Comparison of ENCODE assay signal across 15 cellular contexts in genomic region chr6:106553440-106553839, GRCh38.
DNase-seq lines count a peak whose midpoint lies in the region; ATAC-seq and TF ChIP-seq lines count a peak whose summit lies in the region.
"Had no signal": no experiment of that assay in that cellular context is flagged by ENCODE, and none has a peak within 500 bp of the region (broad histone marks: within the 10 kb centered on the region; RNA-seq: fewer than 3 reads in every experiment).

No MANE protein-coding gene starts in this region.

- H3K27me3 Mint-ChIP-seq in activated T-cell treated with anti-CD3 and anti-CD28 coated beads, Interleukin-2, amount 50 U/mL, for 24 hours: no peaks in the 10 kb centered on the region
- H3K27me3 Mint-ChIP-seq in stimulated activated memory B cell treated with anti-CD40 and anti-IgM and Interleukin-4, amounts not matched to agents 10 μg/mL and 1 μg/mL and 100 μg/mL, for 72 hours: no peaks in the 10 kb centered on the region

- no peak overlapping the region for H3K4me3 ChIP-seq in epithelial cell of esophagus (ENCODE audit: low read length)
- H3K4me3 ChIP-seq: A549, sigmoid colon had no signal

- H3K9me3 Mint-ChIP-seq in activated T-cell treated with anti-CD3 and anti-CD28 coated beads, Interleukin-2, amount 50 U/mL, for 24 hours: no peaks in the 10 kb centered on the region
- H3K9me3 Mint-ChIP-seq in stimulated activated memory B cell treated with anti-CD40 and anti-IgM and Interleukin-4, amounts not matched to agents 10 μg/mL and 1 μg/mL and 100 μg/mL, for 72 hours: no peaks in the 10 kb centered on the region
- H3K9me3 Mint-ChIP-seq: HFFc6 had no signal

- H3K4me1 Mint-ChIP-seq in activated T-cell treated with anti-CD3 and anti-CD28 coated beads, Interleukin-2, amount 50 U/mL, for 24 hours (ENCODE audit: low read depth): peaks cover 38% of the 10 kb centered on the region
- peaks cover 12% of the 10 kb centered on the region for H3K4me1 Mint-ChIP-seq in stimulated activated memory B cell treated with anti-CD40 and anti-IgM and Interleukin-4, amounts not matched to agents 10 μg/mL and 1 μg/mL and 100 μg/mL, for 72 hours

- DNase-seq in activated CD4-positive, alpha-beta T cell treated with anti-CD3 and anti-CD28 coated beads for 48 hours: peak; percentile 68
- no peak for DNase-seq in activated CD4-positive, alpha-beta T cell treated with anti-CD3 and anti-CD28 coated beads for 1 hour
- DNase-seq in activated T-cell treated with anti-CD3 and anti-CD28 coated beads, Interleukin-2, amount 50 U/mL, for 24 hours: peak; percentile 51
- DNase-seq in epithelial cell of esophagus (ENCODE audit: low read depth) (peak; percentile 69), cerebellar nuclear complex (lab: John Stamatoyannopoulos, UW) (no peak), DMS153 treated with DMSO at 0.1 percent for 48 hours (lab: John Stamatoyannopoulos, UW; ENCODE audit: unreplicated experiment) (no peak)
- DNase-seq: anterior cingulate cortex, HFFc6, mesendoderm, NCI-H1436 treated with DMSO at 0.1 percent for 48 hours, NCI-H226, sigmoid colon had no signal

- H3K27ac Mint-ChIP-seq in activated T-cell treated with anti-CD3 and anti-CD28 coated beads, Interleukin-2, amount 50 U/mL, for 24 hours: peak overlapping the region; percentile 92
- H3K27ac Mint-ChIP-seq in stimulated activated memory B cell treated with anti-CD40 and anti-IgM and Interleukin-4, amounts not matched to agents 10 μg/mL and 1 μg/mL and 100 μg/mL, for 72 hours: peak overlapping the region; percentile 50
- H3K27ac Mint-ChIP-seq: HFFc6 had no signal

- H3K4me3 Mint-ChIP-seq in activated T-cell treated with anti-CD3 and anti-CD28 coated beads, Interleukin-2, amount 50 U/mL, for 24 hours: no peak overlapping the region
- H3K4me3 Mint-ChIP-seq in stimulated activated memory B cell treated with anti-CD40 and anti-IgM and Interleukin-4, amounts not matched to agents 10 μg/mL and 1 μg/mL and 100 μg/mL, for 72 hours: no peak overlapping the region
- H3K4me3 Mint-ChIP-seq: HFFc6 had no signal

- TF ChIP-seq CTCF in epithelial cell of esophagus (IDR thresholded peaks at IDR 0.05; ENCODE audit: insufficient read depth, low read depth, low read length, missing control alignments): no peak

- peaks cover 79% of the 10 kb centered on the region for H3K36me3 Mint-ChIP-seq in activated T-cell treated with anti-CD3 and anti-CD28 coated beads, Interleukin-2, amount 50 U/mL, for 24 hours (ENCODE audit: low read depth)
- H3K36me3 Mint-ChIP-seq in stimulated activated memory B cell treated with anti-CD40 and anti-IgM and Interleukin-4, amounts not matched to agents 10 μg/mL and 1 μg/mL and 100 μg/mL, for 72 hours: peaks cover 62% of the 10 kb centered on the region

- ATAC-seq in stimulated activated memory B cell treated with anti-CD40 and anti-IgM and Interleukin-4, amounts not matched to agents 10 μg/mL and 1 μg/mL and 100 μg/mL, for 72 hours: no peak
- no peak for ATAC-seq in GM21526 (IDR thresholded peaks at IDR 0.05; ENCODE audit: low FRiP score, unreplicated experiment)
- ATAC-seq: A549 had no signal

Comparison
In these comparisons a context has a peak if more than half of its experiments do, and no peak if none do; other contexts are left out.
1. DNase-seq: peak in activated CD4-positive, alpha-beta T cell treated with anti-CD3 and anti-CD28 coated beads for 48 hours (single experiment), activated T-cell treated with anti-CD3 and anti-CD28 coated beads, Interleukin-2, amount 50 U/mL, for 24 hours (single experiment) and epithelial cell of esophagus (single experiment); none in activated CD4-positive, alpha-beta T cell treated with anti-CD3 and anti-CD28 coated beads for 1 hour (single experiment), cerebellar nuclear complex (0 of 2) and DMS153 treated with DMSO at 0.1 percent for 48 hours (single experiment).